ENCODE assay signal across 17 cellular contexts in genomic region chr2:3486047-3487027, GRCh38.
"Had no signal": no experiment of that assay in that cellular context is flagged by ENCODE, and none has a peak within 500 bp of the region (broad histone marks: within the 10 kb centered on the region; RNA-seq: fewer than 3 reads in every experiment).

No MANE protein-coding gene starts in this region.

- ATAC-seq: activated CD4-positive, CD25-positive, alpha-beta regulatory T cell treated with anti-CD3 and anti-CD28 coated beads, Interleukin-2, amount 50 U/mL, for 24 hours; activated naive CD8-positive, alpha-beta T cell treated with anti-CD3 and anti-CD28 coated beads, Interleukin-2, amount 50 U/mL, for 24 hours; natural killer cell had no signal

- H3K27me3 Mint-ChIP-seq: activated naive CD8-positive, alpha-beta T cell treated with anti-CD3 and anti-CD28 coated beads, Interleukin-2, amount 50 U/mL, for 24 hours had no signal

- H3K36me3 Mint-ChIP-seq: natural killer cell had no signal

- DNase-seq: activated CD4-positive, alpha-beta T cell treated with anti-CD3 and anti-CD28 coated beads, Interleukin-2, amount 50 U/mL, for 1 hour; activated CD8-positive, alpha-beta memory T cell treated with anti-CD3 and anti-CD28 coated beads for 24 hours; activated naive CD4-positive, alpha-beta T cell treated with Interleukin-2 at 50 U/mL for 16 hours; activated naive CD8-positive, alpha-beta T cell treated with anti-CD3 and anti-CD28 coated beads, Interleukin-2, amount 50 U/mL, for 24 hours; erythroblast; gastrocnemius medialis; natural killer cell; nucleus accumbens; stimulated activated CD4-positive, alpha-beta T cell treated with anti-CD3 and anti-CD28 coated beads, Interleukin-12 subunit alpha, Interleukin-12 subunit beta, amount 100 ng/mL, for 4 hours; stimulated activated CD4-positive, alpha-beta T cell treated with anti-CD3 and anti-CD28 coated beads, Interleukin-2, amount 100 ng/mL, for 24 hours; stomach; T-helper 1 cell; T1000 had no signal

- H3K4me1 Mint-ChIP-seq: activated naive CD8-positive, alpha-beta T cell treated with anti-CD3 and anti-CD28 coated beads, Interleukin-2, amount 50 U/mL, for 24 hours had no signal

- FAIRE-seq: astrocyte, bronchial epithelial cell had no signal

- H3K4me3 Mint-ChIP-seq: activated naive CD8-positive, alpha-beta T cell treated with anti-CD3 and anti-CD28 coated beads, Interleukin-2, amount 50 U/mL, for 24 hours; activated T-helper 1 cell treated with anti-CD3 and anti-CD28 coated beads, Interleukin-12 subunit alpha, Interleukin-12 subunit beta, Interleukin-2, Interleukin-4 antibody, amounts not matched to agents 30 ng/mL and 10 ng/mL and 1 ng/mL, durations not matched to agents 14 hours and 24 hours and 36 hours; natural killer cell had no signal

- H3K27ac Mint-ChIP-seq: activated naive CD8-positive, alpha-beta T cell treated with anti-CD3 and anti-CD28 coated beads, Interleukin-2, amount 50 U/mL, for 24 hours; activated T-helper 1 cell treated with anti-CD3 and anti-CD28 coated beads, Interleukin-12 subunit alpha, Interleukin-12 subunit beta, Interleukin-2, Interleukin-4 antibody, amounts not matched to agents 30 ng/mL and 10 ng/mL and 1 ng/mL, durations not matched to agents 14 hours and 24 hours and 36 hours; natural killer cell had no signal

- H3K9me3 Mint-ChIP-seq: activated naive CD8-positive, alpha-beta T cell treated with anti-CD3 and anti-CD28 coated beads, Interleukin-2, amount 50 U/mL, for 24 hours; activated T-helper 1 cell treated with anti-CD3 and anti-CD28 coated beads, Interleukin-12 subunit alpha, Interleukin-12 subunit beta, Interleukin-2, Interleukin-4 antibody, amounts not matched to agents 30 ng/mL and 10 ng/mL and 1 ng/mL, durations not matched to agents 14 hours and 24 hours and 36 hours; natural killer cell had no signal
